ENCODE assay signal across 14 cellular contexts in genomic region chr1:94304553-94304952, GRCh38.
"Had no signal": no experiment of that assay in that cellular context is flagged by ENCODE, and none has a peak within 500 bp of the region (broad histone marks: within the 10 kb centered on the region; RNA-seq: fewer than 3 reads in every experiment).

No MANE protein-coding gene starts in this region.

- H3K4me3 Mint-ChIP-seq: activated CD8-positive, alpha-beta memory T cell treated with anti-CD3 and anti-CD28 coated beads, Interleukin-2, amount 10 ng/mL, durations not matched to agents 7 days and 5 days; activated naive CD8-positive, alpha-beta T cell treated with anti-CD3 and anti-CD28 coated beads for 36 hours; neural crest cell; T-helper 1 cell treated with Interleukin-12 subunit alpha and Interleukin-12 subunit beta and Interleukin-4 antibody, amounts not matched to agents 30 μg/mL and 1 μg/mL, for 36 hours had no signal

- H3K9me3 Mint-ChIP-seq: activated naive CD8-positive, alpha-beta T cell treated with anti-CD3 and anti-CD28 coated beads for 36 hours; neural crest cell; T-helper 1 cell treated with Interleukin-12 subunit alpha and Interleukin-12 subunit beta and Interleukin-4 antibody, amounts not matched to agents 30 μg/mL and 1 μg/mL, for 36 hours had no signal

- FAIRE-seq: pancreas, small intestine had no signal

- ATAC-seq: activated CD8-positive, alpha-beta memory T cell treated with anti-CD3 and anti-CD28 coated beads, Interleukin-2, amount 10 ng/mL, durations not matched to agents 7 days and 5 days; gastroesophageal sphincter; left ventricle myocardium superior; pancreas had no signal

- H3K27me3 ChIP-seq: gastroesophageal sphincter, pancreas, stomach had no signal

- H3K27ac Mint-ChIP-seq: activated CD8-positive, alpha-beta memory T cell treated with anti-CD3 and anti-CD28 coated beads, Interleukin-2, amount 10 ng/mL, durations not matched to agents 7 days and 5 days; activated naive CD8-positive, alpha-beta T cell treated with anti-CD3 and anti-CD28 coated beads for 36 hours; T-helper 1 cell treated with Interleukin-12 subunit alpha and Interleukin-12 subunit beta and Interleukin-4 antibody, amounts not matched to agents 30 μg/mL and 1 μg/mL, for 36 hours had no signal

- H3K4me3 ChIP-seq: gastroesophageal sphincter, pancreas, stomach, thoracic aorta had no signal

- H3K4me1 Mint-ChIP-seq: activated CD8-positive, alpha-beta memory T cell treated with anti-CD3 and anti-CD28 coated beads, Interleukin-2, amount 10 ng/mL, durations not matched to agents 7 days and 5 days; activated naive CD8-positive, alpha-beta T cell treated with anti-CD3 and anti-CD28 coated beads for 36 hours had no signal

- H3K36me3 Mint-ChIP-seq: activated CD8-positive, alpha-beta memory T cell treated with anti-CD3 and anti-CD28 coated beads, Interleukin-2, amount 10 ng/mL, durations not matched to agents 7 days and 5 days; activated naive CD8-positive, alpha-beta T cell treated with anti-CD3 and anti-CD28 coated beads for 36 hours had no signal

- H3K36me3 ChIP-seq: gastroesophageal sphincter, pancreas, stomach, thoracic aorta had no signal

- DNase-seq: activated CD4-positive, alpha-beta T cell treated with anti-CD3 and anti-CD28 coated beads, Interleukin-2, amount 50 U/mL, for 4 hours; activated CD8-positive, alpha-beta memory T cell treated with anti-CD3 and anti-CD28 coated beads, Interleukin-2, amount 10 ng/mL, durations not matched to agents 7 days and 5 days; activated gamma-delta T cell; activated naive CD8-positive, alpha-beta T cell treated with anti-CD3 and anti-CD28 coated beads for 36 hours; activated T-cell treated with anti-CD3 and anti-CD28 coated beads, Interleukin-2, amount 50 U/mL, for 48 hours; islet precursor cell; left ventricle myocardium superior; pancreas; small intestine; stomach had no signal

- H3K27ac ChIP-seq: gastroesophageal sphincter, pancreas, stomach, thoracic aorta had no signal

- H3K9me3 ChIP-seq: gastroesophageal sphincter, pancreas, stomach, thoracic aorta had no signal
